Comparison of ENCODE assay signal across 1 cellular context in the genomic region with DNA sequence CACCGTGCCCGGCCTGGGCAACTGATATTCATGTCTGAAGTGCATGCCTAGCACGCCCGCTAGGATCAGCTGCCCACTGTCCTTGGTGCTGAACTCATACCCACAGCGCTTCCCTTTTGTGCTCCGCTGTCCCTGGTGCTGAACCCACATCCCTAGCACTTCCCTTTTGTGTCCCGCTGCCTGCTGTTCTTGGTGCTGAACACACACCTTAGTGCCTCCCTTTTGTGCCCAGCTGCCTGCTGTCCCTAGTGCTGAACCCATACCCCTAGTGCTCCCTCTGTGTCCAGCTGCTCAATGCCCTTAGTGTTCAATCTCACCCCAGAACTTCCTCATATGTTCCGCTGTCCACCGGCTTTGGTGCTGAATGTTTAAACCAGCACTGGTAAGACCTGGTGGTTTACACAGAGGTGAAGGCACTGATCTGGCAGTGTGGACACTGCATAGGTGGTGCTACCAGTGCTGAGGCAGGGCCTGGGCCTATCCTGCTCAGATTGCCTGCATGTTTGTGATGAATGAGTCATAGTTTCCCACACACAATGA.
TF ChIP-seq lines count a peak whose summit lies in the region.

No MANE protein-coding gene starts in this region.

TF ChIP-seq in HEK293, 187 proteins besides CTCF, POLR2A, EP300 and RAD21 (continued from another document and continues in another):
- TF ChIP-seq ZNF670 (tag by site-specific recombination; IDR thresholded peaks at IDR 0.05; ENCODE audit: low read depth) (no peak), ZNF394 (tag by site-specific recombination; IDR thresholded peaks at IDR 0.05; ENCODE audit: borderline replicate concordance) (peak; percentile 59; the same call in 1 of the 2 replicates), ZNF391 (tag by site-specific recombination; IDR thresholded peaks at IDR 0.05; ENCODE audit: borderline replicate concordance, low read depth) (peak; percentile 84; the same call in 1 of the 2 replicates), REPIN1 (tag by site-specific recombination; IDR thresholded peaks at IDR 0.05; ENCODE audit: low read depth) (peak; percentile 95; the same call in 1 of the 2 replicates), ZNF843 (tag by site-specific recombination; IDR thresholded peaks at IDR 0.05) (peak; percentile 44; the same call in 1 of the 2 replicates), ZFHX2 (tag by site-specific recombination; conservative IDR thresholded peaks at IDR 0.05) (0 out of 2 replicates have a peak, but pooled peaks have one; percentile 24), ZNF48 (tag by site-specific recombination; IDR thresholded peaks at IDR 0.05) (no peak), ZNF121 (tag by site-specific recombination; IDR thresholded peaks at IDR 0.05) (no peak), ZNF423 (tag by site-specific recombination; IDR thresholded peaks at IDR 0.05) (peak; percentile 11; the same call in 1 of the 2 replicates), ZFP41 (tag by site-specific recombination; IDR thresholded peaks at IDR 0.05; ENCODE audit: borderline replicate concordance) (no peak), ZNF239 (tag by site-specific recombination; IDR thresholded peaks at IDR 0.05) (peak; percentile 69; the same call in 1 of the 2 replicates), BCL11A (tag by site-specific recombination; IDR thresholded peaks at IDR 0.05; ENCODE audit: low read depth) (peak; percentile 46; the same call in 1 of the 2 replicates), ZNF555 (tag by site-specific recombination; conservative IDR thresholded peaks at IDR 0.05) (no peak), ZNF701 (tag by site-specific recombination; IDR thresholded peaks at IDR 0.05) (no peak), ZSCAN30 (tag by site-specific recombination; IDR thresholded peaks at IDR 0.05) (0 out of 2 replicates have a peak, but pooled peaks have one; percentile 48), ZNF521 (tag by site-specific recombination; IDR thresholded peaks at IDR 0.05) (no peak), KLF9 (tag by site-specific recombination; IDR thresholded peaks at IDR 0.05; ENCODE audit: low read depth) (no peak), ZNF2 (tag by site-specific recombination; IDR thresholded peaks at IDR 0.05) (peak; percentile 89; the same call in 1 of the 2 replicates), MEIS1 (CRISPR knock-in tag; IDR thresholded peaks at IDR 0.05; ENCODE audit: borderline replicate concordance) (peak; percentile 99), ZNF311 (tag by site-specific recombination; IDR thresholded peaks at IDR 0.05; ENCODE audit: borderline replicate concordance) (no peak), ZNF658 (tag by site-specific recombination; IDR thresholded peaks at IDR 0.05) (no peak), ZXDB (tag by site-specific recombination; IDR thresholded peaks at IDR 0.05) (peak; percentile 90), ZNF610 (tag by site-specific recombination; IDR thresholded peaks at IDR 0.05; ENCODE audit: borderline replicate concordance) (no peak), ZNF133 (tag by site-specific recombination; IDR thresholded peaks at IDR 0.05) (no peak), ZFP69B (tag by site-specific recombination; IDR thresholded peaks at IDR 0.05) (no peak), KLF16 (tag by site-specific recombination; IDR thresholded peaks at IDR 0.05) (peak; percentile 63; the same call in 1 of the 2 replicates), ZSCAN16 (tag by site-specific recombination; IDR thresholded peaks at IDR 0.05) (peak; percentile 38; the same call in 1 of the 2 replicates), ZBTB1 (tag by site-specific recombination; IDR thresholded peaks at IDR 0.05) (no peak), HOXD13 (CRISPR knock-in tag; IDR thresholded peaks at IDR 0.05; ENCODE audit: borderline replicate concordance) (peak; percentile 100), OVOL3 (tag by site-specific recombination; IDR thresholded peaks at IDR 0.05) (peak; percentile 62; the same call in 1 of the 2 replicates), ZNF501 (tag by site-specific recombination; IDR thresholded peaks at IDR 0.05) (peak; percentile 48; the same call in 1 of the 2 replicates), ZNF626 (tag by site-specific recombination; IDR thresholded peaks at IDR 0.05) (no peak)
- TF ChIP-seq, protein P1, sequence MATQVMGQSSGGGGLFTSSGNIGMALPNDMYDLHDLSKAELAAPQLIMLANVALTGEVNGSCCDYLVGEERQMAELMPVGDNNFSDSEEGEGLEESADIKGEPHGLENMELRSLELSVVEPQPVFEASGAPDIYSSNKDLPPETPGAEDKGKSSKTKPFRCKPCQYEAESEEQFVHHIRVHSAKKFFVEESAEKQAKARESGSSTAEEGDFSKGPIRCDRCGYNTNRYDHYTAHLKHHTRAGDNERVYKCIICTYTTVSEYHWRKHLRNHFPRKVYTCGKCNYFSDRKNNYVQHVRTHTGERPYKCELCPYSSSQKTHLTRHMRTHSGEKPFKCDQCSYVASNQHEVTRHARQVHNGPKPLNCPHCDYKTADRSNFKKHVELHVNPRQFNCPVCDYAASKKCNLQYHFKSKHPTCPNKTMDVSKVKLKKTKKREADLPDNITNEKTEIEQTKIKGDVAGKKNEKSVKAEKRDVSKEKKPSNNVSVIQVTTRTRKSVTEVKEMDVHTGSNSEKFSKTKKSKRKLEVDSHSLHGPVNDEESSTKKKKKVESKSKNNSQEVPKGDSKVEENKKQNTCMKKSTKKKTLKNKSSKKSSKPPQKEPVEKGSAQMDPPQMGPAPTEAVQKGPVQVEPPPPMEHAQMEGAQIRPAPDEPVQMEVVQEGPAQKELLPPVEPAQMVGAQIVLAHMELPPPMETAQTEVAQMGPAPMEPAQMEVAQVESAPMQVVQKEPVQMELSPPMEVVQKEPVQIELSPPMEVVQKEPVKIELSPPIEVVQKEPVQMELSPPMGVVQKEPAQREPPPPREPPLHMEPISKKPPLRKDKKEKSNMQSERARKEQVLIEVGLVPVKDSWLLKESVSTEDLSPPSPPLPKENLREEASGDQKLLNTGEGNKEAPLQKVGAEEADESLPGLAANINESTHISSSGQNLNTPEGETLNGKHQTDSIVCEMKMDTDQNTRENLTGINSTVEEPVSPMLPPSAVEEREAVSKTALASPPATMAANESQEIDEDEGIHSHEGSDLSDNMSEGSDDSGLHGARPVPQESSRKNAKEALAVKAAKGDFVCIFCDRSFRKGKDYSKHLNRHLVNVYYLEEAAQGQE (tag by site-specific recombination; IDR thresholded peaks at IDR 0.05) = peak; percentile 100
- TF ChIP-seq, protein P2, sequence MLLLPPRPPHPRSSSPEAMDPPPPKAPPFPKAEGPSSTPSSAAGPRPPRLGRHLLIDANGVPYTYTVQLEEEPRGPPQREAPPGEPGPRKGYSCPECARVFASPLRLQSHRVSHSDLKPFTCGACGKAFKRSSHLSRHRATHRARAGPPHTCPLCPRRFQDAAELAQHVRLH (tag by site-specific recombination; IDR thresholded peaks at IDR 0.05) = peak; percentile 90
- TF ChIP-seq, protein P3, sequence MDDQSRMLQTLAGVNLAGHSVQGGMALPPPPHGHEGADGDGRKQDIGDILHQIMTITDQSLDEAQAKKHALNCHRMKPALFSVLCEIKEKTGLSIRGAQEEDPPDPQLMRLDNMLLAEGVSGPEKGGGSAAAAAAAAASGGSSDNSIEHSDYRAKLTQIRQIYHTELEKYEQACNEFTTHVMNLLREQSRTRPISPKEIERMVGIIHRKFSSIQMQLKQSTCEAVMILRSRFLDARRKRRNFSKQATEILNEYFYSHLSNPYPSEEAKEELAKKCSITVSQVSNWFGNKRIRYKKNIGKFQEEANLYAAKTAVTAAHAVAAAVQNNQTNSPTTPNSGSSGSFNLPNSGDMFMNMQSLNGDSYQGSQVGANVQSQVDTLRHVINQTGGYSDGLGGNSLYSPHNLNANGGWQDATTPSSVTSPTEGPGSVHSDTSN (CRISPR knock-in tag; IDR thresholded peaks at IDR 0.05) = peak; percentile 100
- TF ChIP-seq, protein P4, sequence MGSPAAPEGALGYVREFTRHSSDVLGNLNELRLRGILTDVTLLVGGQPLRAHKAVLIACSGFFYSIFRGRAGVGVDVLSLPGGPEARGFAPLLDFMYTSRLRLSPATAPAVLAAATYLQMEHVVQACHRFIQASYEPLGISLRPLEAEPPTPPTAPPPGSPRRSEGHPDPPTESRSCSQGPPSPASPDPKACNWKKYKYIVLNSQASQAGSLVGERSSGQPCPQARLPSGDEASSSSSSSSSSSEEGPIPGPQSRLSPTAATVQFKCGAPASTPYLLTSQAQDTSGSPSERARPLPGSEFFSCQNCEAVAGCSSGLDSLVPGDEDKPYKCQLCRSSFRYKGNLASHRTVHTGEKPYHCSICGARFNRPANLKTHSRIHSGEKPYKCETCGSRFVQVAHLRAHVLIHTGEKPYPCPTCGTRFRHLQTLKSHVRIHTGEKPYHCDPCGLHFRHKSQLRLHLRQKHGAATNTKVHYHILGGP (tag by site-specific recombination; IDR thresholded peaks at IDR 0.05) = no peak
- TF ChIP-seq, protein P5, sequence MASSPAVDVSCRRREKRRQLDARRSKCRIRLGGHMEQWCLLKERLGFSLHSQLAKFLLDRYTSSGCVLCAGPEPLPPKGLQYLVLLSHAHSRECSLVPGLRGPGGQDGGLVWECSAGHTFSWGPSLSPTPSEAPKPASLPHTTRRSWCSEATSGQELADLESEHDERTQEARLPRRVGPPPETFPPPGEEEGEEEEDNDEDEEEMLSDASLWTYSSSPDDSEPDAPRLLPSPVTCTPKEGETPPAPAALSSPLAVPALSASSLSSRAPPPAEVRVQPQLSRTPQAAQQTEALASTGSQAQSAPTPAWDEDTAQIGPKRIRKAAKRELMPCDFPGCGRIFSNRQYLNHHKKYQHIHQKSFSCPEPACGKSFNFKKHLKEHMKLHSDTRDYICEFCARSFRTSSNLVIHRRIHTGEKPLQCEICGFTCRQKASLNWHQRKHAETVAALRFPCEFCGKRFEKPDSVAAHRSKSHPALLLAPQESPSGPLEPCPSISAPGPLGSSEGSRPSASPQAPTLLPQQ (tag by site-specific recombination; IDR thresholded peaks at IDR 0.05) = peak; percentile 45; the same call in 1 of the 2 replicates
- TF ChIP-seq, protein P6, sequence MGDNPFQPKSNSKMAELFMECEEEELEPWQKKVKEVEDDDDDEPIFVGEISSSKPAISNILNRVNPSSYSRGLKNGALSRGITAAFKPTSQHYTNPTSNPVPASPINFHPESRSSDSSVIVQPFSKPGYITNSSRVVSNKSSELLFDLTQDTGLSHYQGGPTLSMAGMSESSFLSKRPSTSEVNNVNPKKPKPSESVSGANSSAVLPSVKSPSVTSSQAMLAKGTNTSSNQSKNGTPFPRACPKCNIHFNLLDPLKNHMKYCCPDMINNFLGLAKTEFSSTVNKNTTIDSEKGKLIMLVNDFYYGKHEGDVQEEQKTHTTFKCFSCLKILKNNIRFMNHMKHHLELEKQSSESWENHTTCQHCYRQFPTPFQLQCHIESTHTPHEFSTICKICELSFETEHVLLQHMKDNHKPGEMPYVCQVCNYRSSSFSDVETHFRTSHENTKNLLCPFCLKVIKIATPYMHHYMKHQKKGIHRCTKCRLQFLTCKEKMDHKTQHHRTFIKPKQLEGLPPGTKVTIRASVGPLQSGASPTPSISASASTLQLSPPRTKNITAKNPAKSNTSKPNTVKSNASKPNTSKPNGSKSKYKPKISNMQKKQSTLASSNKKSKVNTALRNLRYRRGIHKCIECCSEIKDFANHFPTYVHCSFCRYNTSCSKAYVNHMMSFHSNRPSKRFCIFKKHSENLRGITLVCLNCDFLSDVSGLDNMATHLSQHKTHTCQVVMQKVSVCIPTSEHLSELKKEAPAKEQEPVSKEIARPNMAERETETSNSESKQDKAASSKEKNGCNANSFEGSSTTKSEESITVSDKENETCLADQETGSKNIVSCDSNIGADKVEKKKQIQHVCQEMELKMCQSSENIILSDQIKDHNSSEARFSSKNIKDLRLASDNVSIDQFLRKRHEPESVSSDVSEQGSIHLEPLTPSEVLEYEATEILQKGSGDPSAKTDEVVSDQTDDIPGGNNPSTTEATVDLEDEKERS (tag by site-specific recombination; IDR thresholded peaks at IDR 0.05) = 0 out of 2 replicates have a peak, but pooled peaks have one; percentile 7
- TF ChIP-seq, protein P7, sequence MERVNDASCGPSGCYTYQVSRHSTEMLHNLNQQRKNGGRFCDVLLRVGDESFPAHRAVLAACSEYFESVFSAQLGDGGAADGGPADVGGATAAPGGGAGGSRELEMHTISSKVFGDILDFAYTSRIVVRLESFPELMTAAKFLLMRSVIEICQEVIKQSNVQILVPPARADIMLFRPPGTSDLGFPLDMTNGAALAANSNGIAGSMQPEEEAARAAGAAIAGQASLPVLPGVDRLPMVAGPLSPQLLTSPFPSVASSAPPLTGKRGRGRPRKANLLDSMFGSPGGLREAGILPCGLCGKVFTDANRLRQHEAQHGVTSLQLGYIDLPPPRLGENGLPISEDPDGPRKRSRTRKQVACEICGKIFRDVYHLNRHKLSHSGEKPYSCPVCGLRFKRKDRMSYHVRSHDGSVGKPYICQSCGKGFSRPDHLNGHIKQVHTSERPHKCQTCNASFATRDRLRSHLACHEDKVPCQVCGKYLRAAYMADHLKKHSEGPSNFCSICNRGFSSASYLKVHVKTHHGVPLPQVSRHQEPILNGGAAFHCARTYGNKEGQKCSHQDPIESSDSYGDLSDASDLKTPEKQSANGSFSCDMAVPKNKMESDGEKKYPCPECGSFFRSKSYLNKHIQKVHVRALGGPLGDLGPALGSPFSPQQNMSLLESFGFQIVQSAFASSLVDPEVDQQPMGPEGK (tag by site-specific recombination; IDR thresholded peaks at IDR 0.05) = peak; percentile 42; the same call in 1 of the 2 replicates
- TF ChIP-seq, protein P8, sequence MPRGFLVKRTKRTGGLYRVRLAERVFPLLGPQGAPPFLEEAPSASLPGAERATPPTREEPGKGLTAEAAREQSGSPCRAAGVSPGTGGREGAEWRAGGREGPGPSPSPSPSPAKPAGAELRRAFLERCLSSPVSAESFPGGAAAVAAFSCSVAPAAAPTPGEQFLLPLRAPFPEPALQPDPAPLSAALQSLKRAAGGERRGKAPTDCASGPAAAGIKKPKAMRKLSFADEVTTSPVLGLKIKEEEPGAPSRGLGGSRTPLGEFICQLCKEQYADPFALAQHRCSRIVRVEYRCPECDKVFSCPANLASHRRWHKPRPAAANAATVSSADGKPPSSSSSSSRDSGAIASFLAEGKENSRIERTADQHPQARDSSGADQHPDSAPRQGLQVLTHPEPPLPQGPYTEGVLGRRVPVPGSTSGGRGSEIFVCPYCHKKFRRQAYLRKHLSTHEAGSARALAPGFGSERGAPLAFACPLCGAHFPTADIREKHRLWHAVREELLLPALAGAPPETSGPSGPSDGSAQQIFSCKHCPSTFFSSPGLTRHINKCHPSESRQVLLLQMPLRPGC (tag by site-specific recombination; IDR thresholded peaks at IDR 0.05) = peak; percentile 42; the same call in 1 of the 2 replicates
- TF ChIP-seq, protein P9, sequence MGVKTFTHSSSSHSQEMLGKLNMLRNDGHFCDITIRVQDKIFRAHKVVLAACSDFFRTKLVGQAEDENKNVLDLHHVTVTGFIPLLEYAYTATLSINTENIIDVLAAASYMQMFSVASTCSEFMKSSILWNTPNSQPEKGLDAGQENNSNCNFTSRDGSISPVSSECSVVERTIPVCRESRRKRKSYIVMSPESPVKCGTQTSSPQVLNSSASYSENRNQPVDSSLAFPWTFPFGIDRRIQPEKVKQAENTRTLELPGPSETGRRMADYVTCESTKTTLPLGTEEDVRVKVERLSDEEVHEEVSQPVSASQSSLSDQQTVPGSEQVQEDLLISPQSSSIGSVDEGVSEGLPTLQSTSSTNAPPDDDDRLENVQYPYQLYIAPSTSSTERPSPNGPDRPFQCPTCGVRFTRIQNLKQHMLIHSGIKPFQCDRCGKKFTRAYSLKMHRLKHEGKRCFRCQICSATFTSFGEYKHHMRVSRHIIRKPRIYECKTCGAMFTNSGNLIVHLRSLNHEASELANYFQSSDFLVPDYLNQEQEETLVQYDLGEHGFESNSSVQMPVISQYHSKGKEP (tag by site-specific recombination; IDR thresholded peaks at IDR 0.05) = no peak
